ENCODE assay signal across 8 cellular contexts in the genomic region with DNA sequence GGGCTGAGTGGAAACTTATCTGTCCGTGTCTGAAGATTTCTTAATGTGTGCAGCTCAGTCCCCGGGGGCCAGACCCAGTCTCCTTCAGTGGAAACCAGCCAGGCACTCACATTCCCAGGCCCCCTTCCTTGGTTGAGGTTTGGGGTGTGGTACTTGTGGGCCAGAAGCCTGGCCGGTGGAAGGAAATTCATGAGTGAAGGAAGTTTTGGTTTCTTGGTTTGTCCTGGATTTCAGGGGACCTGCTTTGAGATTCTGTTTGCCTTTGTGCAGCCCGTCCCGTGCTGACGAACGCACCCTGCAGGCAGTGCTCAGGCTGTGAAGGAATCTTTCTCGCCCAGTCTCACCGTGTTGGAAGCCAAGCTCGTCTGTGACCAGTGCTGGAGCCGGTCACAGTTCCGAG. TPM values are rescaled to one million over a fixed set of nuclear protein-coding genes. Genes with fewer than 3 reads are reported as not detected.
A peak's percentile ranks its signal among the peaks of the same experiment; 100 is the strongest.
DNase-seq lines count a peak whose midpoint lies in the region; ATAC-seq lines count a peak whose summit lies in the region.

No MANE protein-coding gene starts in this region.

- peak overlapping the region in 2 of 5 donors; percentile 8 to 44 for H3K9ac ChIP-seq in subcutaneous abdominal adipose tissue (ENCODE audit: low read length in 5 of 5)

- ATAC-seq in HG03045 (IDR thresholded peaks at IDR 0.05; ENCODE audit: unreplicated experiment) (no peak), GM21447 (IDR thresholded peaks at IDR 0.05; ENCODE audit: unreplicated experiment) (no peak), HG02798 (IDR thresholded peaks at IDR 0.05; ENCODE audit: poor library complexity, unreplicated experiment) (no peak)

- peaks cover 17% of the 10 kb centered on the region for H3K36me3 Mint-ChIP-seq in activated CD4-positive, alpha-beta T cell treated with anti-CD3 and anti-CD28 coated beads, Interleukin-2, amount 10 ng/mL, durations not matched to agents 24 days and 14 days (ENCODE audit: low read depth)
- H3K36me3 Mint-ChIP-seq in activated naive CD8-positive, alpha-beta T cell treated with anti-CD3 and anti-CD28 coated beads for 36 hours = no peaks in the 10 kb centered on the region

- intact Hi-C loops in activated CD4-positive, alpha-beta T cell treated with anti-CD3 and anti-CD28 coated beads, Interleukin-2, amount 10 ng/mL, durations not matched to agents 24 days and 14 days (cut with micrococcal nuclease) = loop anchor here (1.0 kb wide), 3 partner anchors 11 to 53 kb away; no protein-coding TSS in a partner anchor

- H3K27ac Mint-ChIP-seq in activated CD4-positive, alpha-beta T cell treated with anti-CD3 and anti-CD28 coated beads, Interleukin-2, amount 10 ng/mL, durations not matched to agents 24 days and 14 days = peak overlapping the region; percentile 81
- H3K27ac Mint-ChIP-seq in activated naive CD8-positive, alpha-beta T cell treated with anti-CD3 and anti-CD28 coated beads for 36 hours = peak overlapping the region; percentile 81

- peak overlapping the region; percentile 92 for H3K4me3 Mint-ChIP-seq in activated CD4-positive, alpha-beta T cell treated with anti-CD3 and anti-CD28 coated beads, Interleukin-2, amount 10 ng/mL, durations not matched to agents 24 days and 14 days
- H3K4me3 Mint-ChIP-seq in activated naive CD8-positive, alpha-beta T cell treated with anti-CD3 and anti-CD28 coated beads for 36 hours = peak overlapping the region; percentile 90

- H3K4me1 Mint-ChIP-seq in activated CD4-positive, alpha-beta T cell treated with anti-CD3 and anti-CD28 coated beads, Interleukin-2, amount 10 ng/mL, durations not matched to agents 24 days and 14 days = peaks cover 61% of the 10 kb centered on the region
- peaks cover 60% of the 10 kb centered on the region for H3K4me1 Mint-ChIP-seq in activated naive CD8-positive, alpha-beta T cell treated with anti-CD3 and anti-CD28 coated beads for 36 hours

- H3K9me3 Mint-ChIP-seq in activated CD4-positive, alpha-beta T cell treated with anti-CD3 and anti-CD28 coated beads, Interleukin-2, amount 10 ng/mL, durations not matched to agents 24 days and 14 days = no peaks in the 10 kb centered on the region
- H3K9me3 Mint-ChIP-seq in activated naive CD8-positive, alpha-beta T cell treated with anti-CD3 and anti-CD28 coated beads for 36 hours = no peaks in the 10 kb centered on the region

- peak overlapping the region in 4 of 5 donors; percentile 26 to 37 (median 34) for H3K4me3 ChIP-seq in subcutaneous abdominal adipose tissue (ENCODE audit: low read depth in 1 of 5, low read length in 5 of 5)

- no peaks in the 10 kb centered on the region for H3K27me3 Mint-ChIP-seq in activated CD4-positive, alpha-beta T cell treated with anti-CD3 and anti-CD28 coated beads, Interleukin-2, amount 10 ng/mL, durations not matched to agents 24 days and 14 days
- no peaks in the 10 kb centered on the region for H3K27me3 Mint-ChIP-seq in activated naive CD8-positive, alpha-beta T cell treated with anti-CD3 and anti-CD28 coated beads for 36 hours

- no peaks in the 10 kb centered on the region for H3K27me3 ChIP-seq in subcutaneous abdominal adipose tissue (ENCODE audit: control insufficient read depth in 5 of 5, insufficient read depth in 4 of 5, low read length in 5 of 5)

- no peak overlapping the region for H3K27ac ChIP-seq in subcutaneous abdominal adipose tissue (ENCODE audit: low read depth, low read length)

- no peaks in the 10 kb centered on the region for H3K9me3 ChIP-seq in subcutaneous abdominal adipose tissue (ENCODE audit: control insufficient read depth in 5 of 5, low read length in 5 of 5)

- DNase-seq in activated CD4-positive, alpha-beta T cell treated with anti-CD3 and anti-CD28 coated beads, Interleukin-2, amount 10 ng/mL, durations not matched to agents 24 days and 14 days = peak; percentile 69
- DNase-seq in activated CD4-positive, alpha-beta T cell treated with anti-CD3 and anti-CD28 coated beads for 4 hours = no peak
- DNase-seq in activated naive CD8-positive, alpha-beta T cell treated with anti-CD3 and anti-CD28 coated beads for 36 hours = no peak
- DNase-seq in hepatic stellate cell (ENCODE audit: low spot score) = peak; percentile 62

- peaks cover 15 to 63% (median 48%) of the 10 kb centered on the region in 5 donors for H3K4me1 ChIP-seq in subcutaneous abdominal adipose tissue (ENCODE audit: control insufficient read depth in 5 of 5, insufficient read depth in 5 of 5, low read length in 5 of 5)

- peaks cover 0 to 4% (median 3%) of the 10 kb centered on the region in 5 donors for H3K36me3 ChIP-seq in subcutaneous abdominal adipose tissue (ENCODE audit: control insufficient read depth in 5 of 5, insufficient read depth in 5 of 5, low read length in 5 of 5)

RNA-seq across cellular contexts. Expression of a gene that starts 2.9 kb away (rescaled TPM):
- 10.3 and 10.5 TPM in 2 replicates for total RNA-seq in activated CD4-positive, alpha-beta T cell treated with anti-CD3 and anti-CD28 coated beads, Interleukin-2, amount 10 ng/mL, durations not matched to agents 24 days and 14 days
- total RNA-seq in activated naive CD8-positive, alpha-beta T cell treated with anti-CD3 and anti-CD28 coated beads for 36 hours = 1 to 10 TPM; 6.1 to 7.4 TPM

Comparison
In these comparisons a context has a peak if more than half of its experiments do, and no peak if none do; other contexts are left out.
1. DNase-seq: peak in activated CD4-positive, alpha-beta T cell treated with anti-CD3 and anti-CD28 coated beads, Interleukin-2, amount 10 ng/mL, durations not matched to agents 24 days and 14 days (single experiment) and hepatic stellate cell (single experiment); none in activated CD4-positive, alpha-beta T cell treated with anti-CD3 and anti-CD28 coated beads for 4 hours (0 of 2) and activated naive CD8-positive, alpha-beta T cell treated with anti-CD3 and anti-CD28 coated beads for 36 hours (single experiment).